In genomic region chr14:65002586-65003210, GRCh38 we compare ENCODE assay signal across 13 cellular contexts. TPM values are rescaled to one million over a fixed set of nuclear protein-coding genes. Genes with fewer than 3 reads are reported as not detected.
DNase-seq lines count a peak whose midpoint lies in the region; ATAC-seq, FAIRE-seq and TF ChIP-seq lines count a peak whose summit lies in the region.
"Had no signal": no experiment of that assay in that cellular context is flagged by ENCODE, and none has a peak within 500 bp of the region (broad histone marks: within the 10 kb centered on the region; RNA-seq: fewer than 3 reads in every experiment).

No MANE protein-coding gene starts in this region.

- CTCF ChIA-PET in HepG2 (lab: Yijun Ruan, JAX; ENCODE audit: low intra/inter-chr PET ratio, low total read pairs) (no interaction called here), PC-9 (lab: Charles Lee) (no interaction called here)

- H2AFZ ChIP-seq in HepG2 (ENCODE audit: low read length), result no peak overlapping the region
- H2AFZ ChIP-seq in PC-9, result 0 out of 2 replicates have a peak overlapping the region, but pooled peaks have one; percentile 14
- H2AFZ ChIP-seq in fibroblast of lung (ENCODE audit: low read length), result peak overlapping the region; percentile 68

- H3K4me1 ChIP-seq in HepG2 (ENCODE audit: insufficient read depth, low read length), result peaks cover 10% of the 10 kb centered on the region
- peaks cover 0 to 7% (median 0%) of the 10 kb centered on the region in 4 donors for H3K4me1 ChIP-seq in right lobe of liver
- peaks cover 52% of the 10 kb centered on the region for H3K4me1 ChIP-seq in PC-9 (replicated peaks; ENCODE audit: insufficient read depth)
- H3K4me1 ChIP-seq in fibroblast of lung (ENCODE audit: control insufficient read depth, extremely low read depth, insufficient read depth, low read length), result peaks cover 6% of the 10 kb centered on the region
- H3K4me1 ChIP-seq in uterus, result no peaks in the 10 kb centered on the region
- H3K4me1 ChIP-seq: BLaER1, body of pancreas had no signal

- 91% methylated on average over 6 of the region's 6 CpGs for WGBS in HepG2 (ENCODE audit: low lambda C conversion rate)
- 81% methylated on average over 6 of the region's 6 CpGs for WGBS in right lobe of liver (ENCODE audit: insufficient coverage, low coverage, low lambda C conversion rate, missing lambda C conversion rate)

- H3K4me2 ChIP-seq in HepG2 (ENCODE audit: low read depth, low read length) (no peak overlapping the region), PC-9 (peak overlapping the region; percentile 13), fibroblast of lung (ENCODE audit: extremely low read depth, insufficient read depth, low read length) (no peak overlapping the region)
- H3K4me2 ChIP-seq: BLaER1 had no signal

- peaks cover 9 to 28% of the 10 kb centered on the region in 2 experiments for H3K36me3 ChIP-seq in HepG2 (replicated peaks in 1 of 2; ENCODE audit: control insufficient read depth in 1 of 2, insufficient read depth in 2 of 2, low read length in 2 of 2)
- no peaks in the 10 kb centered on the region for H3K36me3 ChIP-seq in right lobe of liver
- H3K36me3 ChIP-seq in PC-9 (ENCODE audit: low read depth), result 0 out of 2 replicates have a peak, but pooled peaks cover 10% of the 10 kb centered on the region
- H3K36me3 ChIP-seq in fibroblast of lung (ENCODE audit: control insufficient read depth, insufficient read depth, low read length), result no peaks in the 10 kb centered on the region
- H3K36me3 ChIP-seq in uterus, result no peaks in the 10 kb centered on the region

- POLR2A ChIA-PET in HepG2 (lab: Yijun Ruan, JAX), result no interaction called here
- POLR2A ChIA-PET in PC-9 (lab: Charles Lee; ENCODE audit: unreplicated experiment), result no interaction called here

- no peak overlapping the region for H3K9ac ChIP-seq in HepG2 (ENCODE audit: insufficient read depth, low read depth, low read length)
- H3K9ac ChIP-seq in fibroblast of lung (ENCODE audit: insufficient read depth, low read length), result no peak overlapping the region
- H3K9ac ChIP-seq: BLaER1 had no signal

- no peaks in the 10 kb centered on the region for H3K9me2 ChIP-seq in PC-9 (ENCODE audit: insufficient read depth)

- no peak for DNase-seq in HepG2 (ENCODE audit: low spot score)
- DNase-seq in right lobe of liver, result no peak
- DNase-seq in PC-9, result no peak
- peak; percentile 42 to 76 for DNase-seq in fibroblast of lung (ENCODE audit: low read depth in 2 of 2)
- DNase-seq in uterus, result no peak
- DNase-seq in Ammon's horn (ENCODE audit: low spot score), result no peak
- DNase-seq: activated CD8-positive, alpha-beta memory T cell treated with anti-CD3 and anti-CD28 coated beads for 24 hours; body of pancreas; H7; NCI-H2081 treated with DMSO at 0.1 percent for 48 hours had no signal

- FAIRE-seq in HepG2 (lab: Jason Lieb, UNC), result peak; percentile 21

- H3K27me3 ChIP-seq in HepG2 (ENCODE audit: control insufficient read depth in 1 of 2, insufficient read depth in 2 of 2, low read length in 2 of 2) (no peaks in the 10 kb centered on the region), right lobe of liver (no peaks in the 10 kb centered on the region), PC-9 (ENCODE audit: insufficient read depth, low read depth) (no peaks in the 10 kb centered on the region), fibroblast of lung (ENCODE audit: control insufficient read depth, insufficient read depth, low read length) (no peaks in the 10 kb centered on the region), uterus (no peaks in the 10 kb centered on the region)
- H3K27me3 ChIP-seq: BLaER1, body of pancreas had no signal

- H3F3A ChIP-seq in PC-9 (ENCODE audit: insufficient read depth, low read depth), result peaks cover 16% of the 10 kb centered on the region

- in situ Hi-C loops in HepG2 (cut with HindIII; ENCODE audit: extremely low pct_ligation_motif_present, low pct_unique_long_range_greater_than_20kb), result no loop called here

- H3K79me2 ChIP-seq in HepG2 (ENCODE audit: insufficient read depth, low read length) (peaks cover 25% of the 10 kb centered on the region), PC-9 (ENCODE audit: low read depth) (peaks cover 42% of the 10 kb centered on the region), fibroblast of lung (ENCODE audit: control insufficient read depth, insufficient read depth, low read length) (no peaks in the 10 kb centered on the region)

- no peak for TF ChIP-seq RAD21 in HepG2 (CRISPR knock-in tag; IDR thresholded peaks at IDR 0.05)

- no peaks in the 10 kb centered on the region for H4K20me1 ChIP-seq in HepG2 (ENCODE audit: insufficient read depth, low read length)
- no peaks in the 10 kb centered on the region for H4K20me1 ChIP-seq in PC-9 (ENCODE audit: insufficient read depth)
- H4K20me1 ChIP-seq in fibroblast of lung (ENCODE audit: control insufficient read depth, extremely low read depth, insufficient read depth, low read length), result no peaks in the 10 kb centered on the region

- H3K4me3 ChIP-seq in HepG2 (replicated peaks in 1 of 3; ENCODE audit: insufficient read depth in 1 of 3, low read depth in 2 of 3, low read length in 3 of 3) (no peak overlapping the region), right lobe of liver (no peak overlapping the region), PC-9 (no peak overlapping the region), fibroblast of lung (replicated peaks in 1 of 4; ENCODE audit: control extremely low read depth in 1 of 4, insufficient read depth in 1 of 4, low read depth in 3 of 4, low read length in 4 of 4) (no peak overlapping the region), uterus (no peak overlapping the region)
- H3K4me3 ChIP-seq: BLaER1, body of pancreas had no signal

- TF ChIP-seq POLR2A in HepG2 (IDR thresholded peaks at IDR 0.05; ENCODE audit: insufficient read depth in 1 of 2, low read depth in 2 of 2, low read length in 2 of 2) (no peak), right lobe of liver (IDR thresholded peaks at IDR 0.05) (no peak), uterus (IDR thresholded peaks at IDR 0.05) (no peak)

- ATAC-seq in HepG2 (no peak), right lobe of liver (no peak), GM18502 (IDR thresholded peaks at IDR 0.05; ENCODE audit: poor library complexity, unreplicated experiment) (no peak), HG03354 (IDR thresholded peaks at IDR 0.05; ENCODE audit: poor library complexity, severe bottlenecking, unreplicated experiment) (no peak)
- ATAC-seq: body of pancreas had no signal

- intact Hi-C loops in HepG2 (cut with micrococcal nuclease; ENCODE audit: unreplicated experiment) (no loop called here), right lobe of liver (cut with DNase I) (no loop called here), PC-9 (cut with micrococcal nuclease; ENCODE audit: unreplicated experiment) (no loop called here), uterus (cut with DNase I; ENCODE audit: low total_unique reads) (no loop called here)

- TF ChIP-seq CTCF in HepG2 (CRISPR knock-in tag; IDR thresholded peaks at IDR 0.05), result no peak
- no peak for TF ChIP-seq CTCF in right lobe of liver (IDR thresholded peaks at IDR 0.05)
- TF ChIP-seq CTCF in PC-9 (conservative IDR thresholded peaks at IDR 0.05), result no peak
- no peak for TF ChIP-seq CTCF in fibroblast of lung (conservative IDR thresholded peaks at IDR 0.05 in 1 of 2, IDR thresholded peaks at IDR 0.05 in 1 of 2; ENCODE audit: low read depth in 1 of 2, low read length in 2 of 2)
- TF ChIP-seq CTCF in uterus (IDR thresholded peaks at IDR 0.05), result no peak

- H3K9me3 ChIP-seq in HepG2 (ENCODE audit: low read length) (no peaks in the 10 kb centered on the region), right lobe of liver (no peaks in the 10 kb centered on the region), PC-9 (ENCODE audit: insufficient read depth, low read depth) (no peaks in the 10 kb centered on the region), fibroblast of lung (ENCODE audit: control insufficient read depth, insufficient read depth, low read depth, low read length) (no peaks in the 10 kb centered on the region), uterus (no peaks in the 10 kb centered on the region)
- H3K9me3 ChIP-seq: BLaER1, body of pancreas had no signal

- TF ChIP-seq EP300 in HepG2 (IDR thresholded peaks at IDR 0.05; ENCODE audit: low read depth in 2 of 2, low read length in 2 of 2) (no peak), HepG2 (CRISPR knock-in tag; IDR thresholded peaks at IDR 0.05; ENCODE audit: borderline replicate concordance) (no peak)

- H3K27ac ChIP-seq in HepG2 (ENCODE audit: extremely low read length, insufficient read depth, low read length) (no peak overlapping the region), right lobe of liver (no peak overlapping the region), PC-9 (peak overlapping the region; percentile 41), fibroblast of lung (ENCODE audit: insufficient read depth, low read length) (peak overlapping the region; percentile 52), uterus (peak overlapping the region; percentile 40 to 68)
- H3K27ac ChIP-seq: BLaER1, body of pancreas had no signal

- BruUV-seq in HepG2 (replicated peaks; lab: Mats Ljungman, UMichigan) (no TSS peak), PC-9 (replicated peaks; lab: Mats Ljungman, UMichigan) (no TSS peak)

RNA-seq across cellular contexts. Expression of gene FNTB, which starts 16.0 kb away (rescaled TPM):
- total RNA-seq in HepG2 (2016; rRNA removed; fragmentation: Illumina TruSeq; extraction: Trizol), result 28.5 and 35.1 TPM in 2 replicates
- total RNA-seq in HepG2 (2016; cell fraction: cytosol; rRNA removed; fragmentation: Illumina TruSeq; extraction: Trizol; ENCODE audit: low read depth), result 4.9 and 5.9 TPM in 2 replicates
- 26.2 and 34.3 TPM in 2 replicates for total RNA-seq in HepG2 (2016; cell fraction: insoluble cytoplasmic fraction; rRNA removed; fragmentation: Illumina TruSeq; extraction: Trizol)
- total RNA-seq in HepG2 (2016; cell fraction: membrane; rRNA removed; fragmentation: Illumina TruSeq; extraction: Trizol), result 13.9 and 14.8 TPM in 2 replicates
- total RNA-seq in HepG2 (2016; cell fraction: nucleus; rRNA removed; fragmentation: Illumina TruSeq; extraction: Trizol), result 23.0 and 24.4 TPM in 2 replicates
- polyA plus RNA-seq in HepG2 (2011; rRNA removed), result 23.6 and 25.5 TPM in 2 replicates
- polyA plus RNA-seq in HepG2 (2011; cell fraction: cytosol; rRNA removed), result 24.0 and 26.1 TPM in 2 replicates
- polyA plus RNA-seq in HepG2 (2011; cell fraction: nucleus; rRNA removed), result 23.4 and 27.7 TPM in 2 replicates
- 13.7 TPM in 2 replicates for polyA plus RNA-seq in HepG2 (2012)
- polyA plus RNA-seq in HepG2 (2016; cell fraction: cytosol; fragmentation: Illumina TruSeq; extraction: Trizol; ENCODE audit: low read depth), result 4.0 and 4.6 TPM in 2 replicates
- 33.7 and 37.5 TPM in 2 replicates for polyA plus RNA-seq in HepG2 (2016; cell fraction: insoluble cytoplasmic fraction; fragmentation: Illumina TruSeq; extraction: Trizol; ENCODE audit: low read depth)
- 7.5 and 8.8 TPM in 2 replicates for polyA plus RNA-seq in HepG2 (2016; cell fraction: membrane; fragmentation: Illumina TruSeq; extraction: Trizol; ENCODE audit: low read depth)
- polyA plus RNA-seq in HepG2 (2016; cell fraction: nucleus; fragmentation: Illumina TruSeq; extraction: Trizol; ENCODE audit: insufficient read depth, low read depth), result 23.4 and 28.9 TPM in 2 replicates
- 79.0 and 79.6 TPM in 2 replicates for polyA minus RNA-seq in HepG2 (2011; rRNA and poly(A)+ RNA removed; ENCODE audit: low replicate concordance)
- polyA minus RNA-seq in HepG2 (2011; cell fraction: cytosol; rRNA and poly(A)+ RNA removed), result 23.7 and 24.0 TPM in 2 replicates
- 29.1 and 37.9 TPM in 2 replicates for polyA minus RNA-seq in HepG2 (2011; cell fraction: nucleus; rRNA and poly(A)+ RNA removed)
- 10 to 100 TPM in 2 of 6 experiments, 1 to 10 TPM in 4; 6.1 to 19.2 (median 9.0) TPM for total RNA-seq in right lobe of liver
- 23.5 and 35.3 TPM in 2 replicates for total RNA-seq in PC-9 (2021)
- 6.9 and 8.8 TPM in 2 replicates for total RNA-seq in fibroblast of lung
- polyA plus RNA-seq in fibroblast of lung, result 13.2 and 13.9 TPM in 2 replicates
- polyA plus RNA-seq in fibroblast of lung (2012), result 10.8 and 13.8 TPM in 2 replicates
- 34.5 and 73.7 TPM in 2 replicates for polyA minus RNA-seq in fibroblast of lung (ENCODE audit: low replicate concordance)
- 10 to 100 TPM in 3 of 4 donors, 1 to 10 TPM in 1; 7.4 to 29.7 (median 20.4) TPM for total RNA-seq in uterus

RNA-seq across cellular contexts. Expression of gene RAB15, which starts 30.6 kb away (rescaled TPM):
- total RNA-seq in HepG2 (2016; rRNA removed; fragmentation: Illumina TruSeq; extraction: Trizol) (17.2 and 18.5 TPM in 2 replicates), right lobe of liver (10 to 100 TPM in 2 of 6 experiments, 1 to 10 TPM in 4; 6.5 to 13.8 (median 9.0) TPM), PC-9 (2021) (52.9 and 74.9 TPM in 2 replicates), fibroblast of lung (3.6 TPM in 2 replicates), uterus (1 to 10 TPM in 3 of 4 donors, not detected in 1; 1.0 to 3.8 (median 3.4) TPM)
- total RNA-seq in HepG2 (2016; cell fraction: cytosol; rRNA removed; fragmentation: Illumina TruSeq; extraction: Trizol; ENCODE audit: low read depth), result 10.0 and 10.2 TPM in 2 replicates
- total RNA-seq in HepG2 (2016; cell fraction: insoluble cytoplasmic fraction; rRNA removed; fragmentation: Illumina TruSeq; extraction: Trizol), result 15.0 and 19.2 TPM in 2 replicates
- total RNA-seq in HepG2 (2016; cell fraction: membrane; rRNA removed; fragmentation: Illumina TruSeq; extraction: Trizol), result 28.0 and 32.7 TPM in 2 replicates
- total RNA-seq in HepG2 (2016; cell fraction: nucleus; rRNA removed; fragmentation: Illumina TruSeq; extraction: Trizol), result 13.3 and 15.6 TPM in 2 replicates
- polyA plus RNA-seq in HepG2 (2011; rRNA removed) (7.4 and 12.3 TPM in 2 replicates), fibroblast of lung (2.2 and 8.8 TPM in 2 replicates)
- polyA plus RNA-seq in HepG2 (2011; cell fraction: cytosol; rRNA removed), result 6.2 and 7.5 TPM in 2 replicates
- polyA plus RNA-seq in HepG2 (2011; cell fraction: nucleus; rRNA removed), result 33.9 and 49.5 TPM in 2 replicates
- polyA plus RNA-seq in HepG2 (2012), result 3.6 and 9.1 TPM in 2 replicates
- polyA plus RNA-seq in HepG2 (2016; cell fraction: cytosol; fragmentation: Illumina TruSeq; extraction: Trizol; ENCODE audit: low read depth), result 12.4 and 12.5 TPM in 2 replicates
- 18.7 and 21.4 TPM in 2 replicates for polyA plus RNA-seq in HepG2 (2016; cell fraction: insoluble cytoplasmic fraction; fragmentation: Illumina TruSeq; extraction: Trizol; ENCODE audit: low read depth)
- polyA plus RNA-seq in HepG2 (2016; cell fraction: membrane; fragmentation: Illumina TruSeq; extraction: Trizol; ENCODE audit: low read depth), result 29.3 and 32.2 TPM in 2 replicates
- polyA plus RNA-seq in HepG2 (2016; cell fraction: nucleus; fragmentation: Illumina TruSeq; extraction: Trizol; ENCODE audit: insufficient read depth, low read depth), result 31.6 and 35.1 TPM in 2 replicates
- polyA minus RNA-seq in HepG2 (2011; rRNA and poly(A)+ RNA removed; ENCODE audit: low replicate concordance), result 8.7 TPM in 1 of 2 replicates, not detected in the other
- polyA minus RNA-seq in HepG2 (2011; cell fraction: cytosol; rRNA and poly(A)+ RNA removed), result 2.2 and 3.1 TPM in 2 replicates
- polyA minus RNA-seq in HepG2 (2011; cell fraction: nucleus; rRNA and poly(A)+ RNA removed), result 4.0 and 8.6 TPM in 2 replicates
- polyA plus RNA-seq in fibroblast of lung (2012), result 2.6 and 8.7 TPM in 2 replicates
- 1.9 and 9.3 TPM in 2 replicates for polyA minus RNA-seq in fibroblast of lung (ENCODE audit: low replicate concordance)

Comparison
In these comparisons a context has a peak if more than half of its experiments do, and no peak if none do; other contexts are left out.
1. DNase-seq: peak in fibroblast of lung (2 of 2); none in HepG2 (single experiment), right lobe of liver (0 of 3), PC-9 (0 of 2), uterus (0 of 2) and Ammon's horn (single experiment).
2. H3K27ac ChIP-seq: peak in PC-9 (single experiment), fibroblast of lung (single experiment) and uterus (2 of 2); none in HepG2 (single experiment) and right lobe of liver (0 of 3).